Comparison of ENCODE assay signal across 15 cellular contexts in genomic region chr1:39368045-39368444, GRCh38.
"Had no signal": no experiment of that assay in that cellular context is flagged by ENCODE, and none has a peak within 500 bp of the region (broad histone marks: within the 10 kb centered on the region; RNA-seq: fewer than 3 reads in every experiment).

No MANE protein-coding gene starts in this region.

- H3K4me3 Mint-ChIP-seq: T-helper 1 cell treated with Interleukin-12 subunit alpha and Interleukin-12 subunit beta and Interleukin-4 antibody, amounts not matched to agents 30 μg/mL and 1 μg/mL, for 36 hours had no signal

- H3K9me3 Mint-ChIP-seq: T-helper 1 cell treated with Interleukin-12 subunit alpha and Interleukin-12 subunit beta and Interleukin-4 antibody, amounts not matched to agents 30 μg/mL and 1 μg/mL, for 36 hours had no signal

- H3K27ac ChIP-seq: colonic mucosa, esophagus squamous epithelium, psoas muscle, stomach had no signal

- H3K4me3 ChIP-seq: colonic mucosa, esophagus squamous epithelium, psoas muscle, spleen, stomach, uterus had no signal

- H3K27ac Mint-ChIP-seq: T-helper 1 cell treated with Interleukin-12 subunit alpha and Interleukin-12 subunit beta and Interleukin-4 antibody, amounts not matched to agents 30 μg/mL and 1 μg/mL, for 36 hours had no signal

- H3K27me3 ChIP-seq: colonic mucosa, esophagus squamous epithelium, spleen, stomach, uterus had no signal

- ATAC-seq: psoas muscle, sciatic nerve had no signal

- DNase-seq: activated effector memory CD4-positive, alpha-beta T cell treated with Interleukin-2 at 50 U/mL for 16 hours; activated naive CD4-positive, alpha-beta T cell treated with anti-CD3 and anti-CD28 coated beads, Interleukin-2, amount 50 U/mL, for 16 hours; activated T-cell treated with anti-CD3 and anti-CD28 coated beads, Interleukin-2, amount 50 U/mL, for 1 hour; caudate nucleus; colonic mucosa; esophagus squamous epithelium; hypothalamus; kidney glomerular epithelial cell; mesenchymal stem cell; psoas muscle; spleen; stomach; uterus had no signal

- H3K9me3 ChIP-seq: colonic mucosa, esophagus squamous epithelium, psoas muscle, spleen, stomach, uterus had no signal

- H3K4me1 ChIP-seq: colonic mucosa, esophagus squamous epithelium, psoas muscle had no signal
